Comparison of ENCODE assay signal across 1 cellular context in genomic region chr22:18122254-18122554, GRCh38.
TF ChIP-seq lines count a peak whose summit lies in the region.

No MANE protein-coding gene starts in this region.

TF ChIP-seq in H1, 55 proteins besides CTCF, POLR2A, EP300 and RAD21 (continued from another document):
- TF ChIP-seq NANOG (IDR thresholded peaks at IDR 0.05; ENCODE audit: insufficient read depth, low read depth, low read length, poor library complexity, severe bottlenecking) (no peak), CHD7 (IDR thresholded peaks at IDR 0.05; ENCODE audit: insufficient replicate concordance, low read length) (no peak), ZNF274 (IDR thresholded peaks at IDR 0.05; ENCODE audit: borderline replicate concordance, extremely low read depth, low read length) (no peak), SRF (IDR thresholded peaks at IDR 0.05; ENCODE audit: low read depth, low read length) (no peak), SIX5 (IDR thresholded peaks at IDR 0.05; ENCODE audit: low read depth, low read length) (no peak), CHD1 (IDR thresholded peaks at IDR 0.05; ENCODE audit: low read depth, low read length) (no peak), MAFK (IDR thresholded peaks at IDR 0.05; ENCODE audit: low read depth, low read length) (no peak), SP4 (IDR thresholded peaks at IDR 0.05; ENCODE audit: low read length) (no peak), CHD2 (IDR thresholded peaks at IDR 0.05; ENCODE audit: low read length) (no peak), KDM1A (IDR thresholded peaks at IDR 0.05; ENCODE audit: borderline replicate concordance, low read length) (no peak), TAF1 (IDR thresholded peaks at IDR 0.05; ENCODE audit: low read depth, low read length) (no peak)
